Comparison of ENCODE assay signal across 8 cellular contexts in the genomic region with DNA sequence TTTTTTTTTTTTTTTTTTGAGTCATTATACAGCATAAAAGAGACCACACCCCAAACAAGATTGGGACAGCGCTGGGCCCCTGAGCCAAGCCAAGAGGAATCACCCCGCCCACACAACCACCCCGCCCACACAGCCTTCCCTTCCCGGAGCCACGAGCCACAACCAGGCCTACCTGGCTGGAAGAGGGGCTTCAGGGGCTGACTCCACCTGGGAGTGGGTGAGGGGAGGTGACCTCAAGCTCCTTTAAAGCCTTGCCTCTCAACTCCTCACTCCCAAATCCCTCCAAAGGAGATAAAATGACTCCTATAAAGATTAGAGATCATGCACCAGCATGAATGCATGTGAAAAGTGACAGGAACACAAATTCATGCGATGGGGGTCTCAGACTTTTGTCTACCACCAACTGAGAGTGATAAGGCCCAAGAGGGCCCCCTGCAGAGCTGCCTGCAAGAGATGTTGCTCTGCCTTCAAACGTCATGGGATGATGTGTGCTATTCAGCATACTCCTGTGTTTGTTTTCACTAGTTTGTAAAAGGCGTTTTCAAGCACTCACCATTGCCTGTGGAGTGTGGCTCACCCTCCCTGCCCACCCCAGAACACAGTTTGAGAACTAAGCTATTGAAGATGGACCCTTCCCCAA. TPM values are rescaled to one million over a fixed set of nuclear protein-coding genes. Genes with fewer than 3 reads are reported as not detected.
DNase-seq lines count a peak whose midpoint lies in the region; ATAC-seq and TF ChIP-seq lines count a peak whose summit lies in the region.

No MANE protein-coding gene starts in this region.

- H3F3A ChIP-seq in DOHH2 (ENCODE audit: control insufficient read depth, insufficient read depth), result peaks cover 26% of the 10 kb centered on the region

- no peak overlapping the region for H2AK5ac ChIP-seq in IMR-90 (ENCODE audit: low read depth, low read length)
- H2AK5ac ChIP-seq in trophoblast cell (ENCODE audit: low read length), result no peak overlapping the region

- BruUV-seq in IMR-90 (replicated peaks; lab: Mats Ljungman, UMichigan), result no TSS peak

- H3K4me3 ChIP-seq in DOHH2 (ENCODE audit: low read length), result peak overlapping the region; percentile 68
- H3K4me3 ChIP-seq in IMR-90 (ENCODE audit: insufficient read depth, low read depth, low read length), result no peak overlapping the region
- H3K4me3 ChIP-seq in colonic mucosa, result no peak overlapping the region
- no peak overlapping the region for H3K4me3 ChIP-seq in mucosa of descending colon
- H3K4me3 ChIP-seq in trophoblast cell (ENCODE audit: low read depth, low read length), result no peak overlapping the region

- no peaks in the 10 kb centered on the region for H3K9me1 ChIP-seq in IMR-90 (ENCODE audit: insufficient read depth, low read length)

- no peak overlapping the region for H2BK15ac ChIP-seq in IMR-90 (ENCODE audit: low read depth, low read length)

- dilution Hi-C loops in IMR-90 (cut with HindIII; ENCODE audit: low sequenced_read_pairs, unreplicated experiment), result no loop called here

- peak overlapping the region; percentile 93 for H3K4me2 ChIP-seq in DOHH2 (ENCODE audit: low read length)
- H3K4me2 ChIP-seq in IMR-90 (ENCODE audit: low read depth, low read length), result no peak overlapping the region
- H3K4me2 ChIP-seq in trophoblast cell (ENCODE audit: low read length), result no peak overlapping the region

- H3K27ac ChIP-seq in DOHH2 (ENCODE audit: low read depth, low read length), result peak overlapping the region; percentile 91
- H3K27ac ChIP-seq in IMR-90 (ENCODE audit: insufficient read depth, low read length), result no peak overlapping the region
- no peak overlapping the region for H3K27ac ChIP-seq in colonic mucosa
- no peak overlapping the region for H3K27ac ChIP-seq in trophoblast cell (ENCODE audit: low read depth, low read length)

- H2BK120ac ChIP-seq in IMR-90 (ENCODE audit: low read depth, low read length) (no peak overlapping the region), trophoblast cell (ENCODE audit: insufficient read depth, low read length, poor library complexity) (no peak overlapping the region)

- intact Hi-C loops in IMR-90 (cut with micrococcal nuclease) (no loop called here), colonic mucosa (cut with DNase I) (no loop called here), mucosa of descending colon (cut with DNase I, micrococcal nuclease) (no loop called here)

- H4K91ac ChIP-seq in IMR-90 (ENCODE audit: insufficient read depth, low read depth, low read length), result no peak overlapping the region
- H4K91ac ChIP-seq in trophoblast cell (ENCODE audit: low read depth, low read length), result no peak overlapping the region

- H4K12ac ChIP-seq in trophoblast cell (ENCODE audit: low read depth, low read length), result no peak overlapping the region

- no peak for TF ChIP-seq RAD21 in IMR-90 (IDR thresholded peaks at IDR 0.05; ENCODE audit: low read length)

- H3K9ac ChIP-seq in IMR-90 (ENCODE audit: low read depth, low read length) (no peak overlapping the region), colonic mucosa (ENCODE audit: low read depth in 2 of 2, low read length in 2 of 2) (no peak overlapping the region), trophoblast cell (ENCODE audit: low read length) (no peak overlapping the region)

- in situ Hi-C loops in IMR-90 (cut with MboI; ENCODE audit: low sequenced_read_pairs), result no loop called here

- no peak overlapping the region for H3K14ac ChIP-seq in IMR-90 (replicated peaks; ENCODE audit: low read depth, low read length)
- H3K14ac ChIP-seq in trophoblast cell (ENCODE audit: low read length), result no peak overlapping the region

- H3K23ac ChIP-seq in IMR-90 (ENCODE audit: low read depth, low read length) (no peak overlapping the region), trophoblast cell (ENCODE audit: low read length) (no peak overlapping the region)

- CTCF ChIA-PET in IMR-90 (lab: Yijun Ruan, JAX), result interaction anchor here (0.6 kb wide), 1 partner anchor 13 kb away, joined by 3 read pairs; no protein-coding TSS in a partner anchor

- POLR2A ChIA-PET in IMR-90 (lab: Charles Lee; ENCODE audit: unreplicated experiment), result no interaction called here

- no peak overlapping the region for H2BK20ac ChIP-seq in IMR-90 (ENCODE audit: low read depth, low read length)

- H3K4me1 ChIP-seq in DOHH2 (ENCODE audit: control insufficient read depth, low read length) (peaks cover 96% of the 10 kb centered on the region), IMR-90 (ENCODE audit: control insufficient read depth, insufficient read depth, low read length) (no peaks in the 10 kb centered on the region), colonic mucosa (no peaks in the 10 kb centered on the region), mucosa of descending colon (ENCODE audit: low read depth) (peaks cover 5% of the 10 kb centered on the region), trophoblast cell (ENCODE audit: control insufficient read depth in 1 of 2, insufficient read depth in 2 of 2, low read length in 2 of 2) (peaks cover 0 to 3% of the 10 kb centered on the region in 2 experiments)

- H3K9me2 ChIP-seq in DOHH2 (replicated peaks; ENCODE audit: control insufficient read depth, low read length), result no peaks in the 10 kb centered on the region

- H2AK9ac ChIP-seq in IMR-90 (replicated peaks; ENCODE audit: low read depth, low read length, poor library complexity), result peak overlapping the region; percentile 71

- H3K27me3 ChIP-seq in DOHH2 (ENCODE audit: control insufficient read depth, low read length) (no peaks in the 10 kb centered on the region), IMR-90 (ENCODE audit: control insufficient read depth, insufficient read depth, low read length) (peaks cover 33% of the 10 kb centered on the region), colonic mucosa (no peaks in the 10 kb centered on the region), trophoblast cell (ENCODE audit: insufficient read depth, low read length) (no peaks in the 10 kb centered on the region)

- no peak overlapping the region for H2BK12ac ChIP-seq in trophoblast cell (ENCODE audit: low read length)

- H4K20me1 ChIP-seq in DOHH2 (ENCODE audit: control insufficient read depth, insufficient read depth, low read depth, low read length) (no peaks in the 10 kb centered on the region), IMR-90 (ENCODE audit: insufficient read depth, low read length) (no peaks in the 10 kb centered on the region; the same call in 1 of the 2 replicates)

- H3K79me2 ChIP-seq in DOHH2 (ENCODE audit: control insufficient read depth, low read length) (0 out of 2 replicates have a peak, but pooled peaks cover 5% of the 10 kb centered on the region), trophoblast cell (ENCODE audit: control insufficient read depth, insufficient read depth, low read length, poor library complexity) (no peaks in the 10 kb centered on the region)

- H2AFZ ChIP-seq in IMR-90 (replicated peaks; ENCODE audit: low read length, poor library complexity) (no peak overlapping the region), trophoblast cell (ENCODE audit: insufficient read depth, low read length, poor library complexity) (no peak overlapping the region)

- WGBS in IMR-90 (ENCODE audit: extremely low coverage in 2 of 2, insufficient read length in 1 of 2), 2 experiments, result no CpG with 5 or more reads among the region's 8 CpGs
- WGBS in trophoblast cell (ENCODE audit: extremely low coverage, insufficient coverage, insufficient read length), result no CpG with 5 or more reads among the region's 8 CpGs

- no peak overlapping the region for H2BK5ac ChIP-seq in IMR-90 (ENCODE audit: low read depth, low read length, poor library complexity, severe bottlenecking)
- H2BK5ac ChIP-seq in trophoblast cell (ENCODE audit: low read depth, low read length, poor library complexity), result no peak overlapping the region

- H3K18ac ChIP-seq in IMR-90 (ENCODE audit: low read depth, low read length) (no peak overlapping the region), trophoblast cell (ENCODE audit: low read length) (no peak overlapping the region)

- TF ChIP-seq POLR2A in IMR-90 (IDR thresholded peaks at IDR 0.05; ENCODE audit: low read depth, low read length), result no peak

- ATAC-seq in IMR-90 (ENCODE audit: low read depth) (no peak), mucosa of descending colon (peak; percentile 61), HG03469 (IDR thresholded peaks at IDR 0.05; ENCODE audit: unreplicated experiment) (no peak)

- H3K79me1 ChIP-seq in IMR-90 (ENCODE audit: low read depth in 1 of 2, low read length in 2 of 2), result no peaks in the 10 kb centered on the region
- no peaks in the 10 kb centered on the region for H3K79me1 ChIP-seq in trophoblast cell (ENCODE audit: low read length)

- H3K9me3 ChIP-seq in DOHH2 (ENCODE audit: control insufficient read depth, insufficient read depth, low read length), result no peaks in the 10 kb centered on the region
- no peaks in the 10 kb centered on the region for H3K9me3 ChIP-seq in IMR-90 (ENCODE audit: control insufficient read depth, insufficient read depth, low read length)
- no peaks in the 10 kb centered on the region for H3K9me3 ChIP-seq in colonic mucosa
- no peaks in the 10 kb centered on the region for H3K9me3 ChIP-seq in mucosa of descending colon
- H3K9me3 ChIP-seq in trophoblast cell (ENCODE audit: insufficient read depth, low read depth, low read length), result no peaks in the 10 kb centered on the region

- no peak for TF ChIP-seq CTCF in DOHH2 (IDR thresholded peaks at IDR 0.05; ENCODE audit: low read depth, low read length, poor library complexity, severe bottlenecking)
- no peak for TF ChIP-seq CTCF in IMR-90 (conservative IDR thresholded peaks at IDR 0.05; ENCODE audit: low read depth, low read length)
- no peak for TF ChIP-seq CTCF in colonic mucosa (IDR thresholded peaks at IDR 0.05)
- TF ChIP-seq CTCF in mucosa of descending colon (IDR thresholded peaks at IDR 0.05), result no peak

- no peak overlapping the region for H4K5ac ChIP-seq in IMR-90 (ENCODE audit: low read depth, low read length)

- no peak overlapping the region for H3K56ac ChIP-seq in IMR-90 (ENCODE audit: extremely low read depth, insufficient read depth, low read length)

- DNase-seq in IMR-90, result no peak
- peak; percentile 61 for DNase-seq in colonic mucosa
- peak; percentile 61 to 65 (median 62) for DNase-seq in mucosa of descending colon
- no peak for DNase-seq in trophoblast cell
- no peak for DNase-seq in SW 1271 (lab: John Stamatoyannopoulos, UW)
- no peak for DNase-seq in RKO (ENCODE audit: low spot score)

- no peaks in the 10 kb centered on the region for H3K36me3 ChIP-seq in DOHH2 (ENCODE audit: control insufficient read depth, low read length)
- H3K36me3 ChIP-seq in IMR-90 (ENCODE audit: control insufficient read depth, insufficient read depth, low read length), result no peaks in the 10 kb centered on the region
- H3K36me3 ChIP-seq in colonic mucosa, result no peaks in the 10 kb centered on the region
- H3K36me3 ChIP-seq in mucosa of descending colon (ENCODE audit: low read depth), result no peaks in the 10 kb centered on the region
- H3K36me3 ChIP-seq in trophoblast cell (ENCODE audit: control insufficient read depth in 1 of 2, insufficient read depth in 2 of 2, low read length in 2 of 2), result no peaks in the 10 kb centered on the region

- H3K4ac ChIP-seq in IMR-90 (ENCODE audit: low read depth, low read length) (no peak overlapping the region), trophoblast cell (ENCODE audit: low read depth, low read length) (no peak overlapping the region)

- no peak overlapping the region for H4K8ac ChIP-seq in IMR-90 (ENCODE audit: low read depth in 2 of 2, low read length in 2 of 2)
- no peak overlapping the region for H4K8ac ChIP-seq in trophoblast cell (ENCODE audit: low read depth, low read length)

RNA-seq across cellular contexts. Expression of a gene that starts 23.1 kb away (rescaled TPM):
- total RNA-seq in IMR-90 (2012; rRNA removed), result 9.5 and 10.8 TPM in 2 replicates
- 10.6 and 11.8 TPM in 2 replicates for polyA plus RNA-seq in IMR-90 (2012; rRNA removed)
- 4.8 and 6.4 TPM in 2 replicates for polyA plus RNA-seq in IMR-90 (2012; cell fraction: cytosol; rRNA removed)
- polyA plus RNA-seq in IMR-90 (2012; cell fraction: nucleus; rRNA removed; ENCODE audit: low replicate concordance), result 5.8 and 7.8 TPM in 2 replicates
- 10 to 100 TPM; 68.9 to 92.3 TPM for total RNA-seq in colonic mucosa
- total RNA-seq in mucosa of descending colon, result 100 to 1,000 TPM in 1 of 3 donors, 10 to 100 TPM in 2; 72.4 to 107 (median 91.2) TPM
- 76.0 and 79.4 TPM in 2 replicates for polyA plus RNA-seq in trophoblast cell (2013)

Comparison
In these comparisons a context has a peak if more than half of its experiments do, and no peak if none do; other contexts are left out.
1. DNase-seq: peak in colonic mucosa (single experiment) and mucosa of descending colon (3 of 3); none in IMR-90 (single experiment), trophoblast cell (0 of 2), SW 1271 (0 of 2) and RKO (single experiment).